ENCODE assay signal across 2 cellular contexts in the genomic region with DNA sequence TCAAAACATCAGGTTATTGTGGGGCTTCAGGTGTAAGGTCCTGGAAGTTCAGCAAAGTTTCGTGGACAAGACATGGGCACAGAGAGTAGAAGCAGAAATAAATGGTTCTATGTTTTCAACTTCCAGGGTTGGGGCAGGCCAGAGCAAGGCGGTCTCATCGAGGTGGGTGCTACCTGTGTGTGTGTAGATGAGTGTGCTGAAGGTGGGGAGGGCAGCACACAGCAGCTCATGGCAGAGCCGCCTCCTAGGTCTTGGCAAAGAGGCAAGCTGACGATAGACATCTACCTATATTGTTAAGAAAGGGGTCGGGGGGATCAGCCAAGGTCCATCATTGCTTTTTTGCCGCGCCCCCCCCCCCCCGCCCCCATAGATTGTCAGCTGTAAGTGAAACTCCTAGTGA.
TF ChIP-seq lines count a peak whose summit lies in the region.

No MANE protein-coding gene starts in this region.

TF ChIP-seq in HCT116, 20 proteins besides CTCF, POLR2A, EP300 and RAD21:
- no peak for TF ChIP-seq CBX3 (IDR thresholded peaks at IDR 0.05; ENCODE audit: low read depth)
- no peak for TF ChIP-seq SIN3A (IDR thresholded peaks at IDR 0.05; ENCODE audit: low read depth)
- no peak for TF ChIP-seq ELF1 (IDR thresholded peaks at IDR 0.05; ENCODE audit: borderline replicate concordance, low read depth)
- TF ChIP-seq EZH2phosphoT487 (IDR thresholded peaks at IDR 0.05; ENCODE audit: borderline replicate concordance): no peak
- TF ChIP-seq EZH2 (IDR thresholded peaks at IDR 0.05): no peak
- TF ChIP-seq, protein P1, sequence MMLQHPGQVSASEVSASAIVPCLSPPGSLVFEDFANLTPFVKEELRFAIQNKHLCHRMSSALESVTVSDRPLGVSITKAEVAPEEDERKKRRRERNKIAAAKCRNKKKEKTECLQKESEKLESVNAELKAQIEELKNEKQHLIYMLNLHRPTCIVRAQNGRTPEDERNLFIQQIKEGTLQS (IDR thresholded peaks at IDR 0.05): no peak
- TF ChIP-seq, protein P2, sequence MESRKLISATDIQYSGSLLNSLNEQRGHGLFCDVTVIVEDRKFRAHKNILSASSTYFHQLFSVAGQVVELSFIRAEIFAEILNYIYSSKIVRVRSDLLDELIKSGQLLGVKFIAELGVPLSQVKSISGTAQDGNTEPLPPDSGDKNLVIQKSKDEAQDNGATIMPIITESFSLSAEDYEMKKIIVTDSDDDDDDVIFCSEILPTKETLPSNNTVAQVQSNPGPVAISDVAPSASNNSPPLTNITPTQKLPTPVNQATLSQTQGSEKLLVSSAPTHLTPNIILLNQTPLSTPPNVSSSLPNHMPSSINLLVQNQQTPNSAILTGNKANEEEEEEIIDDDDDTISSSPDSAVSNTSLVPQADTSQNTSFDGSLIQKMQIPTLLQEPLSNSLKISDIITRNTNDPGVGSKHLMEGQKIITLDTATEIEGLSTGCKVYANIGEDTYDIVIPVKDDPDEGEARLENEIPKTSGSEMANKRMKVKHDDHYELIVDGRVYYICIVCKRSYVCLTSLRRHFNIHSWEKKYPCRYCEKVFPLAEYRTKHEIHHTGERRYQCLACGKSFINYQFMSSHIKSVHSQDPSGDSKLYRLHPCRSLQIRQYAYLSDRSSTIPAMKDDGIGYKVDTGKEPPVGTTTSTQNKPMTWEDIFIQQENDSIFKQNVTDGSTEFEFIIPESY (IDR thresholded peaks at IDR 0.05; ENCODE audit: extremely low read depth, insufficient replicate concordance, low read length): no peak
- TF ChIP-seq YY1 (IDR thresholded peaks at IDR 0.05; ENCODE audit: extremely low read depth, insufficient replicate concordance, low read depth, low read length): no peak
- TF ChIP-seq EGR1 (IDR thresholded peaks at IDR 0.05; ENCODE audit: low read depth): no peak
- no peak for TF ChIP-seq POLR2AphosphoS5 (IDR thresholded peaks at IDR 0.05; ENCODE audit: low read depth, low read length)
- TF ChIP-seq CEBPB (IDR thresholded peaks at IDR 0.05; ENCODE audit: low read depth): no peak
- no peak for TF ChIP-seq ZFX (IDR thresholded peaks at IDR 0.05)
- no peak for TF ChIP-seq JUND (IDR thresholded peaks at IDR 0.05)
- no peak for TF ChIP-seq FOSL1 (IDR thresholded peaks at IDR 0.05; ENCODE audit: low read depth)
- TF ChIP-seq SP1 (IDR thresholded peaks at IDR 0.05; ENCODE audit: low read depth): no peak
- TF ChIP-seq, protein P3, sequence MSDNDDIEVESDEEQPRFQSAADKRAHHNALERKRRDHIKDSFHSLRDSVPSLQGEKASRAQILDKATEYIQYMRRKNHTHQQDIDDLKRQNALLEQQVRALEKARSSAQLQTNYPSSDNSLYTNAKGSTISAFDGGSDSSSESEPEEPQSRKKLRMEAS (IDR thresholded peaks at IDR 0.05): no peak
- TF ChIP-seq SRF (IDR thresholded peaks at IDR 0.05; ENCODE audit: low read depth): no peak

TF ChIP-seq in K562, 482 proteins besides CTCF, POLR2A, EP300 and RAD21:
- TF ChIP-seq SIRT6 (IDR thresholded peaks at IDR 0.05; ENCODE audit: low read depth, low read length) (no peak), PTBP1 (IDR thresholded peaks at IDR 0.05; ENCODE audit: low read depth, low read length) (no peak), CBX3 (IDR thresholded peaks at IDR 0.05; ENCODE audit: borderline replicate concordance in 1 of 2, low read length in 2 of 2) (no peak), NFIX (CRISPR knock-in tag; IDR thresholded peaks at IDR 0.05; ENCODE audit: low read depth) (no peak), PCBP1 (IDR thresholded peaks at IDR 0.05; ENCODE audit: low read depth, low read length, poor library complexity, severe bottlenecking) (no peak), RAD51 (IDR thresholded peaks at IDR 0.05; ENCODE audit: borderline replicate concordance, low read depth) (no peak), POLR2G (IDR thresholded peaks at IDR 0.05; ENCODE audit: low read depth, low read length) (0 out of 2 replicates have a peak, but pooled peaks have one; percentile 19), TBP (optimal IDR thresholded peaks at IDR 0.05; ENCODE audit: low read depth, low read length) (no peak), POLR2B (IDR thresholded peaks at IDR 0.05; ENCODE audit: low read depth, partially characterized antibody) (no peak)
